Comparison of ENCODE assay signal across 2 cellular contexts in genomic region chrX:48920713-48921104, GRCh38.
TF ChIP-seq lines count a peak whose summit lies in the region.

No MANE protein-coding gene starts in this region.

TF ChIP-seq in H1, 55 proteins besides CTCF, POLR2A, EP300 and RAD21:
- TF ChIP-seq SP2 (IDR thresholded peaks at IDR 0.05; ENCODE audit: low read length), result no peak
- no peak for TF ChIP-seq GTF2F1 (IDR thresholded peaks at IDR 0.05; ENCODE audit: borderline replicate concordance, low read depth, low read length)
- no peak for TF ChIP-seq SIN3A (conservative IDR thresholded peaks at IDR 0.05 in 1 of 2, IDR thresholded peaks at IDR 0.05 in 1 of 2; ENCODE audit: low read depth in 1 of 2, low read length in 2 of 2)
- no peak for TF ChIP-seq POU5F1 (IDR thresholded peaks at IDR 0.05; ENCODE audit: low read depth, low read length)
- no peak for TF ChIP-seq EZH2 (IDR thresholded peaks at IDR 0.05; ENCODE audit: low read depth, low read length, severe bottlenecking)

TF ChIP-seq in SK-N-SH treated with all-trans-retinoic acid at 6 μM for 48 hours, 23 proteins besides CTCF, POLR2A, EP300 and RAD21:
- TF ChIP-seq BACH2 (CRISPR knock-in tag; IDR thresholded peaks at IDR 0.05; ENCODE audit: borderline replicate concordance), result no peak
- no peak for TF ChIP-seq ARNTL (CRISPR knock-in tag; IDR thresholded peaks at IDR 0.05; ENCODE audit: borderline replicate concordance, low read depth)
- no peak for TF ChIP-seq GLIS3 (CRISPR knock-in tag; IDR thresholded peaks at IDR 0.05)
